Comparison of ENCODE assay signal across 9 cellular contexts in genomic region chr6:92337571-92337970, GRCh38.
"Had no signal": no experiment of that assay in that cellular context is flagged by ENCODE, and none has a peak within 500 bp of the region (broad histone marks: within the 10 kb centered on the region; RNA-seq: fewer than 3 reads in every experiment).

No MANE protein-coding gene starts in this region.

- DNase-seq: H9, HCEC 1CT, HFFc6, IMR-90 had no signal

- FAIRE-seq: H1, H54, HTR-8/SVneo, K562 had no signal

- ATAC-seq: GM23338, K562 had no signal

- H2AFZ ChIP-seq: GM23338 had no signal

- H3K4me2 ChIP-seq: GM23338 had no signal

- H3K4me3 ChIP-seq: GM23338, K562 had no signal
